Comparison of ENCODE assay signal across 8 cellular contexts in the genomic region with DNA sequence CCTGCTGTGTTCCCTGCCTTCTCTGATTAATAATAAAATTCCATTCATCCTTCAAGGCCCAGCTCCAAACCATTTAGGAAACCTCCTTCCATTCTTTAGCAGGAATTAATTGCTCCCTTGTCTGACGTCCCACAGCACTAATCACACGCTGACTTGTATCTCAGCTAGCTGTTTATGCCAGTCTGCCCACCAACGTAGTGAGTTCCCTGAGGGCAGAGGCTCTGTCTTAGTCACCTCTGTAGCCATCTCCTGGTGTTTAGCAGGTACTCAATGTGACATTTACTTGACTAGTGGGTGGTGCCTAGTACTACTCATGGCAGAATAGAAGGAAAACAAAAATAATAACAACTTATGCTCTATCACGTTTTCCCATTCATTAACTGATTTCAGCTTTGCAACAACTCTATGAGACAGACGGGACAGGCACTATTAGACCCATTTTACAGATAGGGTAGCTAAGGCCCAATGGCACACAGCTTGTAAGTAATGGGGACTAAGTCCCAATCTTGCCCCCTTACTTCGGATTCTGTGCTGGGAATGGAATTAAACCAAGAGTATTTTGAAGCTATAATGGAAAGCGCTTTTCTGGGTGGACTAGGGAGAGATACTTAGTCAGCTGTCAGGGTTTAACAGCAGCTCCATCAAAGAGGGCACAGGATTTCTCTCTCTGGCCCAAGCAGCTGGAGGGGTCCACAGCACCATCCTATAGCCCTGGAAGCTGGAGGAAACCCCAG. TPM values are rescaled to one million over a fixed set of nuclear protein-coding genes. Genes with fewer than 3 reads are reported as not detected.
A peak's percentile ranks its signal among the peaks of the same experiment; 100 is the strongest.
DNase-seq lines count a peak whose midpoint lies in the region; ATAC-seq and TF ChIP-seq lines count a peak whose summit lies in the region.

No MANE protein-coding gene starts in this region.

- H3K79me2 ChIP-seq in Karpas-422 (ENCODE audit: low read length): peaks cover 27% of the 10 kb centered on the region

- TF ChIP-seq CTCF in BE2C (IDR thresholded peaks at IDR 0.05; ENCODE audit: low read depth, low read length): no peak

- DNase-seq in BE2C: no peak
- DNase-seq in Karpas-422: no peak
- peak in 9 of 61 donors; percentile 4 to 64 (median 16) for DNase-seq in caudate nucleus (lab: John Stamatoyannopoulos, UW)
- no peak for DNase-seq in naive thymus-derived CD4-positive, alpha-beta T cell
- DNase-seq in RPMI8226: no peak
- no peak for DNase-seq in activated CD4-positive, alpha-beta T cell treated with anti-CD3 and anti-CD28 coated beads, Interleukin-2, amount 50 U/mL, for 48 hours

- intact Hi-C loops in naive thymus-derived CD4-positive, alpha-beta T cell (cut with micrococcal nuclease): loop anchor here (1.0 to 5.0 kb wide), 5 partner anchors 69 to 315 kb away; a partner anchor contains a TSS

- no peaks in the 10 kb centered on the region for H3K36me3 ChIP-seq in BE2C
- H3K36me3 ChIP-seq in Karpas-422 (ENCODE audit: insufficient read depth, low read length): no peaks in the 10 kb centered on the region
- no peaks in the 10 kb centered on the region for H3K36me3 ChIP-seq in naive thymus-derived CD4-positive, alpha-beta T cell (ENCODE audit: control insufficient read depth in 2 of 3, insufficient read depth in 3 of 3, low read length in 3 of 3)

- H3K9me3 Mint-ChIP-seq in naive thymus-derived CD4-positive, alpha-beta T cell: peaks cover 0 to 4% (median 0%) of the 10 kb centered on the region in 11 donors

- H3K9me2 ChIP-seq in Karpas-422 (replicated peaks; ENCODE audit: insufficient read depth, low read length): no peaks in the 10 kb centered on the region

- H3K36me3 Mint-ChIP-seq in naive thymus-derived CD4-positive, alpha-beta T cell: peaks cover 0 to 4% (median under 1%) of the 10 kb centered on the region in 5 donors

- H3K9ac ChIP-seq in Karpas-422 (ENCODE audit: low read length): peak overlapping the region; percentile 93

- H3K4me1 Mint-ChIP-seq in naive thymus-derived CD4-positive, alpha-beta T cell: peaks cover 24 to 35% (median 26%) of the 10 kb centered on the region in 7 donors

- CTCF ChIA-PET in naive thymus-derived CD4-positive, alpha-beta T cell (lab: Charles Lee): interaction anchor here (0.7 to 1.8 kb wide), 9 partner anchors 9 to 208 kb away, joined by 3 to 9 read pairs (median 3); no protein-coding TSS in a partner anchor

- H3K27me3 Mint-ChIP-seq in naive thymus-derived CD4-positive, alpha-beta T cell: no peaks in the 10 kb centered on the region

- H3K9me3 ChIP-seq in BE2C: no peaks in the 10 kb centered on the region
- no peaks in the 10 kb centered on the region for H3K9me3 ChIP-seq in Karpas-422 (ENCODE audit: low read length)
- H3K9me3 ChIP-seq in naive thymus-derived CD4-positive, alpha-beta T cell (ENCODE audit: control insufficient read depth in 2 of 3, low read length in 3 of 3): no peaks in the 10 kb centered on the region

- H3K27ac Mint-ChIP-seq in naive thymus-derived CD4-positive, alpha-beta T cell: peak overlapping the region; percentile 96 to 100 (median 100)

- H3K4me3 Mint-ChIP-seq in naive thymus-derived CD4-positive, alpha-beta T cell: peak overlapping the region; percentile 86 to 100 (median 96)

- POLR2A ChIA-PET in naive thymus-derived CD4-positive, alpha-beta T cell (lab: Charles Lee): interaction anchor here (0.6 to 1.9 kb wide), 20 partner anchors 9 to 1647 kb away, joined by 3 to 7 read pairs (median 4); a partner anchor contains a TSS

- H3K4me3 ChIP-seq in BE2C (ENCODE audit: low read depth, low read length) (peak overlapping the region; percentile 68), Karpas-422 (ENCODE audit: low read length) (peak overlapping the region; percentile 95)
- peak overlapping the region; percentile 74 for H3K4me3 ChIP-seq in naive thymus-derived CD4-positive, alpha-beta T cell (ENCODE audit: low read length)

- ATAC-seq in naive thymus-derived CD4-positive, alpha-beta T cell: no peak
- no peak for ATAC-seq in GM21786 (IDR thresholded peaks at IDR 0.05; ENCODE audit: unreplicated experiment)
- no peak for ATAC-seq in GM18867 (IDR thresholded peaks at IDR 0.05; ENCODE audit: unreplicated experiment)

- H2AFZ ChIP-seq in Karpas-422 (ENCODE audit: low read length): peak overlapping the region; percentile 91

- H3K27ac ChIP-seq in Karpas-422 (ENCODE audit: low read length) (0 out of 2 replicates have a peak overlapping the region, but pooled peaks have one; percentile 70), caudate nucleus (ENCODE audit: low read depth, low read length) (peak overlapping the region; percentile 81)
- H3K27ac ChIP-seq in naive thymus-derived CD4-positive, alpha-beta T cell (ENCODE audit: low read depth, low read length): peak overlapping the region; percentile 92

- H3K27me3 ChIP-seq in BE2C (no peaks in the 10 kb centered on the region), Karpas-422 (ENCODE audit: low read length) (no peaks in the 10 kb centered on the region)
- no peaks in the 10 kb centered on the region for H3K27me3 ChIP-seq in naive thymus-derived CD4-positive, alpha-beta T cell (ENCODE audit: control insufficient read depth in 2 of 2, insufficient read depth in 2 of 2, low read length in 2 of 2)

- peak overlapping the region; percentile 96 for H3K4me2 ChIP-seq in Karpas-422 (ENCODE audit: low read depth, low read length, poor library complexity, severe bottlenecking)

- H3K4me1 ChIP-seq in BE2C (no peaks in the 10 kb centered on the region), Karpas-422 (ENCODE audit: low read length) (peaks cover 14% of the 10 kb centered on the region)
- H3K4me1 ChIP-seq in naive thymus-derived CD4-positive, alpha-beta T cell (ENCODE audit: control insufficient read depth in 2 of 2, insufficient read depth in 2 of 2, low read length in 2 of 2): peaks cover 9 to 10% of the 10 kb centered on the region in 2 donors

- H4K20me1 ChIP-seq in Karpas-422 (ENCODE audit: insufficient read depth, low read depth, low read length): no peaks in the 10 kb centered on the region

RNA-seq across cellular contexts. Expression of a gene that starts 0.9 kb away (rescaled TPM):
- 16.5 TPM for polyA plus RNA-seq in BE2C (2012; ENCODE audit: insufficient read depth, insufficient read length, low read depth)
- 6.0 and 19.0 TPM in 2 replicates for total RNA-seq in Karpas-422 (2014; rRNA removed; shearing (Covaris generic); ENCODE audit: low replicate concordance)
- total RNA-seq in naive thymus-derived CD4-positive, alpha-beta T cell: 10 to 100 TPM; 24.8 to 31.8 (median 28.6) TPM
- 1 to 10 TPM; 5.0 to 8.7 TPM for polyA plus RNA-seq in naive thymus-derived CD4-positive, alpha-beta T cell

RNA-seq across cellular contexts. Expression of a gene that starts 40.9 kb away (rescaled TPM):
- 9.8 TPM for polyA plus RNA-seq in BE2C (2012; ENCODE audit: insufficient read depth, insufficient read length, low read depth)
- 5.6 and 8.9 TPM in 2 replicates for total RNA-seq in Karpas-422 (2014; rRNA removed; shearing (Covaris generic); ENCODE audit: low replicate concordance)
- 10 to 100 TPM in 1 of 5 experiments, 1 to 10 TPM in 4; 5.0 to 10.7 (median 6.3) TPM for total RNA-seq in naive thymus-derived CD4-positive, alpha-beta T cell
- under 1 TPM; 0.24 to 0.47 TPM for polyA plus RNA-seq in naive thymus-derived CD4-positive, alpha-beta T cell
